ENCODE assay signal across 1 cellular context in the genomic region with DNA sequence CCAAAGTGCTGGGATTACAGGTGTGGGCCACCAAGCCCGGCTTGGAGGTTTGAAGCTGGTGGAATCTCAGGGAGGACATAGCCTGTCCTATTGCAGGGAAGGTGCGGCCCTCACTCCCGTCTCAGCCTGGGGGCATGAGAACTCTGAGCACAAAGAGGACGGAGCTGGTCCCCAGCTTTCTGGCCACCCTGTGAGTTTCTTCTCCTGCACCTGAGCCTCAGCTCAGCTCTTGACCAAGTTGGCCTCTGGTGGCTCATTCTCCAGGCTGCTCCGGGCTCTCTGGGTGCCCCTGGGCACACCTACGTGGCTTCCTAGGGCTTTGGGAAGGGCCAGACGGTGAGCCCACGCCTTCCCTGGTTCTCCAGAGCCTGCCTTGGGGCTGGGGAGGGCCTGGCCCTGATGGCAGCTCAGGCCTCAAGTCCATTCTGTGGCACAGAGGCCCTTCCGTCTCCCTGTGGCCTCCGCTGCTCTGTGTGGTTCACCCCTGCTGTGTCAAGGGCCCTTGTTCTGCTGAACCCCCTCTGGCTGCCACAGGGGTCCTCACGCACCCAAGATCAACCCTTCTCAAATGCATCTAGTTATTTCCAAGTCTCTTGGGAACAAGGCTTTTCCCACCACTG.
TF ChIP-seq lines count a peak whose summit lies in the region.

No MANE protein-coding gene starts in this region.

TF ChIP-seq in IMR-90, 13 proteins besides CTCF, POLR2A, EP300 and RAD21:
- TF ChIP-seq SMC3 (IDR thresholded peaks at IDR 0.05; ENCODE audit: low read depth, low read length) (no peak), CEBPB (IDR thresholded peaks at IDR 0.05; ENCODE audit: low read depth, low read length) (no peak), MAZ (IDR thresholded peaks at IDR 0.05; ENCODE audit: borderline replicate concordance, low read depth, low read length) (no peak), RFX5 (IDR thresholded peaks at IDR 0.05; ENCODE audit: low read depth, low read length) (no peak), RCOR1 (IDR thresholded peaks at IDR 0.05; ENCODE audit: insufficient replicate concordance, low read length) (no peak), BHLHE40 (IDR thresholded peaks at IDR 0.05; ENCODE audit: low read depth, low read length) (no peak), MAFK (IDR thresholded peaks at IDR 0.05; ENCODE audit: low read depth, low read length) (no peak), NFE2L2 (IDR thresholded peaks at IDR 0.05; ENCODE audit: low read depth, low read length) (no peak), FOS (IDR thresholded peaks at IDR 0.05; ENCODE audit: low read depth, low read length) (no peak), CHD1 (IDR thresholded peaks at IDR 0.05; ENCODE audit: low read depth, low read length) (no peak), MXI1 (IDR thresholded peaks at IDR 0.05; ENCODE audit: borderline replicate concordance, low read depth, low read length) (no peak)
- TF ChIP-seq, protein P1, sequence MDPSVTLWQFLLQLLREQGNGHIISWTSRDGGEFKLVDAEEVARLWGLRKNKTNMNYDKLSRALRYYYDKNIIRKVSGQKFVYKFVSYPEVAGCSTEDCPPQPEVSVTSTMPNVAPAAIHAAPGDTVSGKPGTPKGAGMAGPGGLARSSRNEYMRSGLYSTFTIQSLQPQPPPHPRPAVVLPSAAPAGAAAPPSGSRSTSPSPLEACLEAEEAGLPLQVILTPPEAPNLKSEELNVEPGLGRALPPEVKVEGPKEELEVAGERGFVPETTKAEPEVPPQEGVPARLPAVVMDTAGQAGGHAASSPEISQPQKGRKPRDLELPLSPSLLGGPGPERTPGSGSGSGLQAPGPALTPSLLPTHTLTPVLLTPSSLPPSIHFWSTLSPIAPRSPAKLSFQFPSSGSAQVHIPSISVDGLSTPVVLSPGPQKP (IDR thresholded peaks at IDR 0.05; ENCODE audit: borderline replicate concordance, low read depth, low read length) = no peak
- TF ChIP-seq, protein P2, sequence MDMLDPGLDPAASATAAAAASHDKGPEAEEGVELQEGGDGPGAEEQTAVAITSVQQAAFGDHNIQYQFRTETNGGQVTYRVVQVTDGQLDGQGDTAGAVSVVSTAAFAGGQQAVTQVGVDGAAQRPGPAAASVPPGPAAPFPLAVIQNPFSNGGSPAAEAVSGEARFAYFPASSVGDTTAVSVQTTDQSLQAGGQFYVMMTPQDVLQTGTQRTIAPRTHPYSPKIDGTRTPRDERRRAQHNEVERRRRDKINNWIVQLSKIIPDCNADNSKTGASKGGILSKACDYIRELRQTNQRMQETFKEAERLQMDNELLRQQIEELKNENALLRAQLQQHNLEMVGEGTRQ (IDR thresholded peaks at IDR 0.05; ENCODE audit: low read depth, low read length) = no peak
